8 cellular contexts compared by ENCODE assay signal in the genomic region with DNA sequence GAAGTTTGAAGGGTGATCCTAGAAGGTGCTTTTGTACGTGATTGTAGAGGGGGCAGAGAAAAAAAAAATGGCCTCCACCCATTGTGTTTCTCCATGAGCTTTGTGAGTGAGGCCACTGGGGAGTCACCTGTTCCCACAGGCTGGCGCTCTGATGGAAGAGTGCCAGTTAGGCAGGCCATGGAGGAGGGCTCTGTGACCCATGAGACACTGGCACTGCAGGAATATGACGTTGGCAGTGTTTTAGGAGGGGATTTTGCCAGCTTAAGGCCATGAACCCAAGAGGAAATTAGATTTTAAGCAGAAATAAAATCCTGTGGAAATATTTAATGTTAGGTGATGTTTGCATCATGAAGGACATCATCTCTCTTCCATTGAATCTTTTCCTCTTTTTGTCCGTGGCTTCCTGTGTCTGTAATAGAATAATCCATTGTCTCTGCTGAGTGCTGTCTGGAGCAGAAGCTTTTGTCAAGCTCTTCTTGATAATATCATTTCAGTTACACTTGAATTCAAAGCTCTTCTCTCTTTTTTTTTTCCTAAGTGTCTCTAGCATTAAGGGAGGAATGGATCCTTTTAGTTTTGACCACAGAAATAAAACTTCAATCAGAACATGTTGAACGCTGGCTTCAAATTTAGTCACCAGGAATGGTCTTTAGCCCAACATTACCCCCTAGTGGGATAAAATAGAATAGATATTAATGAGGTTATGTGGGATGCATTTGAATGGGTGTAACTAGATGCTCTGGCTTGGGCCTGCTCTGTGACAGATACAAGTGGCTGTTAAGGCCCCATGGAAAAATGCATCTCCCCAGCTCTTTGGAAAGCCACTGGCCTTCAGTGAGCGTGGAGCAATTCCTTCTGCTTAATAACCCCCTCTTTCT. TPM values are rescaled to one million over a fixed set of nuclear protein-coding genes. Genes with fewer than 3 reads are reported as not detected.
DNase-seq lines count a peak whose midpoint lies in the region; TF ChIP-seq lines count a peak whose summit lies in the region.

No MANE protein-coding gene starts in this region.

- H3K9me3 Mint-ChIP-seq in H9 (no peaks in the 10 kb centered on the region; a peak in 1 of 5 replicates), nephron progenitor cell (no peaks in the 10 kb centered on the region)
- no peaks in the 10 kb centered on the region for H3K9me3 Mint-ChIP-seq in activated CD4-positive, alpha-beta T cell treated with anti-CD3 and anti-CD28 coated beads, Interleukin-2, amount 10 ng/mL, durations not matched to agents 24 days and 14 days

- H3K4me1 Mint-ChIP-seq in H9 (peaks cover 3 to 7% of the 10 kb centered on the region in 2 experiments), nephron progenitor cell (peaks cover 29% of the 10 kb centered on the region)
- no peaks in the 10 kb centered on the region for H3K4me1 Mint-ChIP-seq in activated CD4-positive, alpha-beta T cell treated with anti-CD3 and anti-CD28 coated beads, Interleukin-2, amount 10 ng/mL, durations not matched to agents 24 days and 14 days

- H3T11ph ChIP-seq in H9 (ENCODE audit: low read length), result no peak overlapping the region

- H3K18ac ChIP-seq in H9 (ENCODE audit: insufficient read length, low read depth, low read length), result no peak overlapping the region

- H3K27ac ChIP-seq in H9 (ENCODE audit: insufficient read length, low read depth, low read length) (no peak overlapping the region), Peyer's patch (no peak overlapping the region)

- TF ChIP-seq CTCF in GM12864 (IDR thresholded peaks at IDR 0.05; ENCODE audit: low read depth, low read length, missing control alignments) (peak; percentile 39), H9 (conservative IDR thresholded peaks at IDR 0.05) (peak; percentile 42; the same call in 2 of the 3 replicates), LNCAP (IDR thresholded peaks at IDR 0.05) (peak; percentile 51), Peyer's patch (IDR thresholded peaks at IDR 0.05) (peak in 5 of 6 experiments; percentile 27 to 62 (median 61)), nephron progenitor cell (IDR thresholded peaks at IDR 0.05) (peak; percentile 54)

- no peaks in the 10 kb centered on the region for H3K27me3 ChIP-seq in H9 (ENCODE audit: insufficient read depth, low read length)
- H3K27me3 ChIP-seq in Peyer's patch, result no peaks in the 10 kb centered on the region

- H3K79me2 ChIP-seq in H9 (ENCODE audit: insufficient read depth, low read length), result no peaks in the 10 kb centered on the region

- H2BK20ac ChIP-seq in H9 (ENCODE audit: low read depth, low read length, poor library complexity, severe bottlenecking), result no peak overlapping the region

- no peaks in the 10 kb centered on the region for H3K23me2 ChIP-seq in H9 (ENCODE audit: insufficient read length, low read depth, low read length, poor library complexity, severe bottlenecking)

- H3K4me3 Mint-ChIP-seq in H9 (no peak overlapping the region), nephron progenitor cell (no peak overlapping the region)
- no peak overlapping the region for H3K4me3 Mint-ChIP-seq in activated CD4-positive, alpha-beta T cell treated with anti-CD3 and anti-CD28 coated beads, Interleukin-2, amount 10 ng/mL, durations not matched to agents 24 days and 14 days

- no peak overlapping the region for H3K27ac Mint-ChIP-seq in H9
- no peak overlapping the region for H3K27ac Mint-ChIP-seq in nephron progenitor cell
- H3K27ac Mint-ChIP-seq in activated CD4-positive, alpha-beta T cell treated with anti-CD3 and anti-CD28 coated beads, Interleukin-2, amount 10 ng/mL, durations not matched to agents 24 days and 14 days, result no peak overlapping the region

- H3K4ac ChIP-seq in H9 (ENCODE audit: low read depth, low read length), result no peak overlapping the region

- no peak overlapping the region for H3K4me2 ChIP-seq in H9 (ENCODE audit: insufficient read depth, insufficient read length, low read length)

- TF ChIP-seq POLR2A in Peyer's patch (IDR thresholded peaks at IDR 0.05) (no peak), erythroblast (IDR thresholded peaks at IDR 0.05; ENCODE audit: low read length) (no peak)

- intact Hi-C loops in activated CD4-positive, alpha-beta T cell treated with anti-CD3 and anti-CD28 coated beads, Interleukin-2, amount 10 ng/mL, durations not matched to agents 24 days and 14 days (cut with micrococcal nuclease), result loop anchor here (1.0 kb wide), 1 partner anchor 249 kb away; no protein-coding TSS in a partner anchor

- H3K4me3 ChIP-seq in GM12864 (ENCODE audit: low read depth, low read length) (no peak overlapping the region), Peyer's patch (no peak overlapping the region)

- H3K79me1 ChIP-seq in H9 (ENCODE audit: insufficient read depth, low read depth, low read length, poor library complexity, severe bottlenecking), result no peaks in the 10 kb centered on the region

- no peaks in the 10 kb centered on the region for H3K4me1 ChIP-seq in H9 (ENCODE audit: insufficient read depth, low read length)
- no peaks in the 10 kb centered on the region for H3K4me1 ChIP-seq in Peyer's patch

- H2BK5ac ChIP-seq in H9 (ENCODE audit: insufficient read length, low read length), result no peak overlapping the region

- H3K27me3 Mint-ChIP-seq in H9 (ENCODE audit: low read depth), result no peaks in the 10 kb centered on the region; the same call in 1 of the 2 replicates
- H3K27me3 Mint-ChIP-seq in nephron progenitor cell (ENCODE audit: low read depth, poor library complexity), result peaks cover 7% of the 10 kb centered on the region
- H3K27me3 Mint-ChIP-seq in activated CD4-positive, alpha-beta T cell treated with anti-CD3 and anti-CD28 coated beads, Interleukin-2, amount 10 ng/mL, durations not matched to agents 24 days and 14 days, result peaks cover 15% of the 10 kb centered on the region

- H3K56ac ChIP-seq in H9 (ENCODE audit: insufficient read length, low read depth, low read length), result no peak overlapping the region

- no peak overlapping the region for H2BK15ac ChIP-seq in H9 (ENCODE audit: low read depth, low read length)

- no peak overlapping the region for H2AK5ac ChIP-seq in H9 (ENCODE audit: insufficient read length, low read length)

- H3K14ac ChIP-seq in H9 (ENCODE audit: insufficient read depth, low read length), result no peak overlapping the region

- H4K8ac ChIP-seq in H9 (replicated peaks; ENCODE audit: insufficient read length, low read depth, low read length), result no peak overlapping the region

- no peak overlapping the region for H4K91ac ChIP-seq in H9 (ENCODE audit: insufficient read length, low read depth, low read length)

- DNase-seq in GM12864 (ENCODE audit: low read depth) (no peak), H9 (no peak), Peyer's patch (no peak), erythroblast (lab: John Stamatoyannopoulos, UW) (peak; percentile 22 to 53), nephron progenitor cell (peak; percentile 26)
- no peak for DNase-seq in activated CD4-positive, alpha-beta T cell treated with anti-CD3 and anti-CD28 coated beads, Interleukin-2, amount 10 ng/mL, durations not matched to agents 24 days and 14 days
- no peak for DNase-seq in stimulated activated CD8-positive, alpha-beta memory T cell treated with anti-CD3 and anti-CD28 coated beads, Interleukin-4, amount 100 ng/mL, for 48 hours

- no peak overlapping the region for H4K5ac ChIP-seq in H9 (ENCODE audit: insufficient read length, low read depth, low read length)

- H3K23ac ChIP-seq in H9 (ENCODE audit: insufficient read length, low read depth, low read length), result no peak overlapping the region

- no peaks in the 10 kb centered on the region for H4K20me1 ChIP-seq in H9 (ENCODE audit: control insufficient read depth, insufficient read depth, insufficient read length)

- H2BK120ac ChIP-seq in H9 (ENCODE audit: low read depth, low read length, poor library complexity, severe bottlenecking), result no peak overlapping the region

- H2BK12ac ChIP-seq in H9 (ENCODE audit: insufficient read length, low read depth, low read length), result no peak overlapping the region

- H3K9me3 ChIP-seq in H9 (ENCODE audit: control insufficient read depth, low read depth, low read length) (no peaks in the 10 kb centered on the region), Peyer's patch (no peaks in the 10 kb centered on the region)

- H3K36me3 Mint-ChIP-seq in H9 (ENCODE audit: insufficient read depth in 1 of 3, low read depth in 3 of 3) (no peaks in the 10 kb centered on the region), nephron progenitor cell (ENCODE audit: low read depth) (no peaks in the 10 kb centered on the region)
- H3K36me3 Mint-ChIP-seq in activated CD4-positive, alpha-beta T cell treated with anti-CD3 and anti-CD28 coated beads, Interleukin-2, amount 10 ng/mL, durations not matched to agents 24 days and 14 days (ENCODE audit: low read depth), result no peaks in the 10 kb centered on the region

- H3K9ac ChIP-seq in H9 (ENCODE audit: extremely low read depth, insufficient read length, low read length), result no peak overlapping the region

- whole genome bisulfite sequencing in H9 (ENCODE audit: extremely low coverage, insufficient read length, low lambda C conversion rate), result no CpG with 5 or more reads among the region's 6 CpGs

- no peak overlapping the region for H2AFZ ChIP-seq in H9 (ENCODE audit: low read length)

- no peaks in the 10 kb centered on the region for H3K36me3 ChIP-seq in Peyer's patch

RNA-seq across cellular contexts. Expression of a gene that starts 41.0 kb away (rescaled TPM):
- total RNA-seq in H9 (2021), result not detected in 2 replicates
- total RNA-seq in Peyer's patch, result not detected
- total RNA-seq in activated CD4-positive, alpha-beta T cell treated with anti-CD3 and anti-CD28 coated beads, Interleukin-2, amount 10 ng/mL, durations not matched to agents 24 days and 14 days, result not detected in 2 replicates

Comparison
In these comparisons a context has a peak if more than half of its experiments do, and no peak if none do; other contexts are left out.
1. DNase-seq: peak in erythroblast (2 of 2) and nephron progenitor cell (single experiment); none in GM12864 (single experiment), H9 (single experiment), Peyer's patch (0 of 3), activated CD4-positive, alpha-beta T cell treated with anti-CD3 and anti-CD28 coated beads, Interleukin-2, amount 10 ng/mL, durations not matched to agents 24 days and 14 days (single experiment) and stimulated activated CD8-positive, alpha-beta memory T cell treated with anti-CD3 and anti-CD28 coated beads, Interleukin-4, amount 100 ng/mL, for 48 hours (single experiment).
2. Peak in every context shown above with its lines, with median percentiles within 50 percentile points of each other: CTCF ChIP-seq.